In genomic region chr16:75379339-75379738, GRCh38 we compare ENCODE assay signal across 1 cellular context.
TF ChIP-seq lines count a peak whose summit lies in the region.

No MANE protein-coding gene starts in this region.

TF ChIP-seq in neural cell, 6 proteins besides CTCF, POLR2A, EP300 and RAD21 (continued from another document):
- TF ChIP-seq REST (IDR thresholded peaks at IDR 0.05; ENCODE audit: borderline replicate concordance) (no peak), TAF1 (IDR thresholded peaks at IDR 0.05; ENCODE audit: low read depth) (no peak)
